In genomic region chr2:54722641-54723299, GRCh38 we compare ENCODE assay signal across 8 cellular contexts. TPM values are rescaled to one million over a fixed set of nuclear protein-coding genes. Genes with fewer than 3 reads are reported as not detected.
DNase-seq lines count a peak whose midpoint lies in the region; ATAC-seq and TF ChIP-seq lines count a peak whose summit lies in the region.

No MANE protein-coding gene starts in this region.

- no peaks in the 10 kb centered on the region for H3K9me3 Mint-ChIP-seq in activated CD4-positive, alpha-beta T cell treated with anti-CD3 and anti-CD28 coated beads, Interleukin-2, amount 10 ng/mL, durations not matched to agents 7 days and 5 days
- no peaks in the 10 kb centered on the region for H3K9me3 Mint-ChIP-seq in neural crest cell

- H3K36me3 ChIP-seq in NT2/D1 (ENCODE audit: insufficient read depth, insufficient read length, low read length) (no peaks in the 10 kb centered on the region), endocrine pancreas (ENCODE audit: control insufficient read depth, insufficient read depth, low read length) (no peaks in the 10 kb centered on the region)

- no peaks in the 10 kb centered on the region for H3K9me3 ChIP-seq in NT2/D1 (ENCODE audit: insufficient read depth, low read length)
- no peaks in the 10 kb centered on the region for H3K9me3 ChIP-seq in endocrine pancreas (ENCODE audit: control insufficient read depth, low read length)

- peaks cover 73% of the 10 kb centered on the region for H3K27me3 Mint-ChIP-seq in activated CD4-positive, alpha-beta T cell treated with anti-CD3 and anti-CD28 coated beads, Interleukin-2, amount 10 ng/mL, durations not matched to agents 7 days and 5 days
- H3K27me3 Mint-ChIP-seq in neural crest cell (ENCODE audit: low read depth), result peaks cover 58% of the 10 kb centered on the region

- H3K9ac ChIP-seq in NT2/D1 (ENCODE audit: insufficient read length, low read depth) (peak overlapping the region; percentile 90), endocrine pancreas (ENCODE audit: control insufficient read depth, insufficient read depth, low read length) (peak overlapping the region; percentile 77)

- no peak for TF ChIP-seq CTCF in neural crest cell (conservative IDR thresholded peaks at IDR 0.05)

- no peak for ATAC-seq in HG03196 (IDR thresholded peaks at IDR 0.05; ENCODE audit: unreplicated experiment)

- H3K4me3 Mint-ChIP-seq in activated CD4-positive, alpha-beta T cell treated with anti-CD3 and anti-CD28 coated beads, Interleukin-2, amount 10 ng/mL, durations not matched to agents 7 days and 5 days, result peak overlapping the region; percentile 91
- H3K4me3 Mint-ChIP-seq in neural crest cell, result peak overlapping the region; percentile 93

- in situ Hi-C loops in KBM-7 (cut with MboI; ENCODE audit: low pct_unique_long_range_greater_than_20kb, low sequenced_read_pairs), result no loop called here

- H3K36me3 Mint-ChIP-seq in activated CD4-positive, alpha-beta T cell treated with anti-CD3 and anti-CD28 coated beads, Interleukin-2, amount 10 ng/mL, durations not matched to agents 7 days and 5 days (ENCODE audit: low read depth), result no peaks in the 10 kb centered on the region
- H3K36me3 Mint-ChIP-seq in neural crest cell (ENCODE audit: low read depth), result no peaks in the 10 kb centered on the region

- H3K4me3 ChIP-seq in NT2/D1 (ENCODE audit: insufficient read length, low read depth) (peak overlapping the region; percentile 86), endocrine pancreas (ENCODE audit: control insufficient read depth, insufficient read depth, low read length) (peak overlapping the region; percentile 95)

- H3K27me3 ChIP-seq in NT2/D1 (ENCODE audit: insufficient read depth, insufficient read length) (peaks cover 54% of the 10 kb centered on the region), endocrine pancreas (ENCODE audit: control insufficient read depth, insufficient read depth, low read length) (no peaks in the 10 kb centered on the region)

- POLR2A ChIA-PET in activated CD4-positive, alpha-beta T cell treated with anti-CD3 and anti-CD28 coated beads, Interleukin-2, amount 10 ng/mL, durations not matched to agents 7 days and 5 days (lab: Charles Lee), result interaction anchor here (0.6 kb wide), 1 partner anchor 217 kb away, joined by 3 read pairs; no protein-coding TSS in a partner anchor

- peaks cover 18% of the 10 kb centered on the region for H3K4me1 Mint-ChIP-seq in activated CD4-positive, alpha-beta T cell treated with anti-CD3 and anti-CD28 coated beads, Interleukin-2, amount 10 ng/mL, durations not matched to agents 7 days and 5 days
- peaks cover 22% of the 10 kb centered on the region for H3K4me1 Mint-ChIP-seq in neural crest cell

- DNase-seq in activated CD4-positive, alpha-beta T cell treated with anti-CD3 and anti-CD28 coated beads, Interleukin-2, amount 10 ng/mL, durations not matched to agents 7 days and 5 days, result no peak
- no peak for DNase-seq in activated CD4-positive, alpha-beta T cell treated with anti-CD3 and anti-CD28 coated beads for 1 hour
- no peak for DNase-seq in NT2/D1 (ENCODE audit: low read depth, low spot score)
- DNase-seq in neural crest cell (ENCODE audit: low read depth, low spot score), result no peak
- no peak for DNase-seq in NCI-H526 (lab: John Stamatoyannopoulos, UW)
- DNase-seq in KBM-7, result no peak

- peak overlapping the region; percentile 85 for H3K27ac Mint-ChIP-seq in activated CD4-positive, alpha-beta T cell treated with anti-CD3 and anti-CD28 coated beads, Interleukin-2, amount 10 ng/mL, durations not matched to agents 7 days and 5 days
- H3K27ac Mint-ChIP-seq in neural crest cell (ENCODE audit: unreplicated experiment), result no peak overlapping the region

- CTCF ChIA-PET in activated CD4-positive, alpha-beta T cell treated with anti-CD3 and anti-CD28 coated beads, Interleukin-2, amount 10 ng/mL, durations not matched to agents 7 days and 5 days (lab: Charles Lee), result interaction anchor here (0.5 to 1.6 kb wide), 4 partner anchors 8 to 116 kb away, joined by 3 to 4 read pairs (median 3); no protein-coding TSS in a partner anchor

- H3K4me1 ChIP-seq in NT2/D1 (ENCODE audit: insufficient read depth, insufficient read length) (peaks cover 2% of the 10 kb centered on the region), endocrine pancreas (ENCODE audit: control insufficient read depth, insufficient read depth, low read length) (peaks cover 4% of the 10 kb centered on the region)

RNA-seq across cellular contexts. Expression of gene EML6, which starts 0.7 kb away (rescaled TPM):
- 1 to 10 TPM in 1 of 2 experiments, under 1 TPM in 1; 0.96 to 1.2 TPM for total RNA-seq in activated CD4-positive, alpha-beta T cell treated with anti-CD3 and anti-CD28 coated beads, Interleukin-2, amount 10 ng/mL, durations not matched to agents 7 days and 5 days
- 7.4 and 8.1 TPM in 2 replicates for total RNA-seq in neural crest cell
